Comparison of ENCODE assay signal across 23 cellular contexts in genomic region chr6:166581091-166581511, GRCh38.
"Had no signal": no experiment of that assay in that cellular context is flagged by ENCODE, and none has a peak within 500 bp of the region (broad histone marks: within the 10 kb centered on the region; RNA-seq: fewer than 3 reads in every experiment).

No MANE protein-coding gene starts in this region.

- H3K36me3 ChIP-seq: colonic mucosa, stomach, thyroid gland had no signal

- DNase-seq: activated CD4-positive, alpha-beta memory T cell treated with anti-CD3 and anti-CD28 coated beads, Interleukin-2, amount 10 ng/mL, durations not matched to agents 7 days and 5 days; activated CD4-positive, alpha-beta T cell treated with anti-CD3 and anti-CD28 coated beads, Interleukin-2, amount 10 ng/mL, durations not matched to agents 7 days and 5 days; activated CD4-positive, CD25-positive, alpha-beta regulatory T cell treated with anti-CD3 and anti-CD28 coated beads, Interleukin-2, amount 50 U/mL, for 72 hours; activated naive CD4-positive, alpha-beta T cell; activated T-cell treated with anti-CD3 and anti-CD28 coated beads, Interleukin-2, amount 50 U/mL, for 72 hours; anterior cingulate cortex; colonic mucosa; dorsolateral prefrontal cortex; effector memory CD4-positive, alpha-beta T cell; erythroblast; hippocampal formation; midbrain; naive thymus-derived CD4-positive, alpha-beta T cell; nucleus accumbens; stimulated activated CD4-positive, alpha-beta T cell treated with anti-CD3 and anti-CD28 coated beads, Interleukin-4, amount 100 ng/mL, for 4 hours; stimulated activated CD8-positive, alpha-beta memory T cell treated with anti-CD3 and anti-CD28 coated beads, Interleukin-4, amount 100 ng/mL, for 48 hours; stimulated activated naive B cell treated with anti-CD40 and anti-IgM and Interleukin-4, amounts not matched to agents 10 μg/mL and 1 μg/mL and 100 μg/mL, for 72 hours; stomach; T-helper 2 cell; thyroid gland had no signal

- H3K27me3 Mint-ChIP-seq: activated CD4-positive, alpha-beta memory T cell treated with anti-CD3 and anti-CD28 coated beads, Interleukin-2, amount 10 ng/mL, durations not matched to agents 7 days and 5 days; activated CD4-positive, alpha-beta T cell treated with anti-CD3 and anti-CD28 coated beads, Interleukin-2, amount 10 ng/mL, durations not matched to agents 7 days and 5 days; naive thymus-derived CD4-positive, alpha-beta T cell; stimulated activated naive B cell treated with anti-CD40 and anti-IgM and Interleukin-4, amounts not matched to agents 10 μg/mL and 1 μg/mL and 100 μg/mL, for 72 hours had no signal

- H3K27ac Mint-ChIP-seq: activated CD4-positive, alpha-beta memory T cell treated with anti-CD3 and anti-CD28 coated beads, Interleukin-2, amount 10 ng/mL, durations not matched to agents 7 days and 5 days; activated CD4-positive, alpha-beta T cell treated with anti-CD3 and anti-CD28 coated beads, Interleukin-2, amount 10 ng/mL, durations not matched to agents 7 days and 5 days; activated naive CD4-positive, alpha-beta T cell treated with anti-CD3 and anti-CD28 coated beads, Interleukin-2, amount 50 U/mL, for 72 hours; activated T-cell treated with anti-CD3 and anti-CD28 coated beads, Interleukin-2, amount 50 U/mL, for 72 hours; naive thymus-derived CD4-positive, alpha-beta T cell; stimulated activated naive B cell treated with anti-CD40 and anti-IgM and Interleukin-4, amounts not matched to agents 10 μg/mL and 1 μg/mL and 100 μg/mL, for 72 hours had no signal

- H3K9me3 ChIP-seq: colonic mucosa, thyroid gland had no signal

- H3K27ac ChIP-seq: colonic mucosa, dorsolateral prefrontal cortex, skin epidermis, stomach, thyroid gland had no signal

- H3K9me3 Mint-ChIP-seq: activated CD4-positive, alpha-beta T cell treated with anti-CD3 and anti-CD28 coated beads, Interleukin-2, amount 10 ng/mL, durations not matched to agents 7 days and 5 days had no signal

- H3K4me1 Mint-ChIP-seq: activated CD4-positive, alpha-beta memory T cell treated with anti-CD3 and anti-CD28 coated beads, Interleukin-2, amount 10 ng/mL, durations not matched to agents 7 days and 5 days had no signal

- H3K4me3 Mint-ChIP-seq: activated CD4-positive, alpha-beta memory T cell treated with anti-CD3 and anti-CD28 coated beads, Interleukin-2, amount 10 ng/mL, durations not matched to agents 7 days and 5 days; activated CD4-positive, alpha-beta T cell treated with anti-CD3 and anti-CD28 coated beads, Interleukin-2, amount 10 ng/mL, durations not matched to agents 7 days and 5 days; activated T-cell treated with anti-CD3 and anti-CD28 coated beads, Interleukin-2, amount 50 U/mL, for 72 hours; naive thymus-derived CD4-positive, alpha-beta T cell; stimulated activated naive B cell treated with anti-CD40 and anti-IgM and Interleukin-4, amounts not matched to agents 10 μg/mL and 1 μg/mL and 100 μg/mL, for 72 hours had no signal

- H3K4me1 ChIP-seq: colonic mucosa had no signal

- H3K4me3 ChIP-seq: colonic mucosa, dorsolateral prefrontal cortex, skin epidermis, stomach, thyroid gland had no signal

- ATAC-seq: activated naive CD4-positive, alpha-beta T cell treated with anti-CD3 and anti-CD28 coated beads, Interleukin-2, amount 50 U/mL, for 72 hours; activated T-cell treated with anti-CD3 and anti-CD28 coated beads, Interleukin-2, amount 50 U/mL, for 72 hours; naive thymus-derived CD4-positive, alpha-beta T cell; right cardiac atrium; stimulated activated naive B cell treated with anti-CD40 and anti-IgM and Interleukin-4, amounts not matched to agents 10 μg/mL and 1 μg/mL and 100 μg/mL, for 72 hours had no signal

- H3K27me3 ChIP-seq: colonic mucosa, dorsolateral prefrontal cortex, stomach, thyroid gland had no signal
